2 cellular contexts compared by ENCODE assay signal in genomic region chrX:71586929-71587328, GRCh38.
TF ChIP-seq lines count a peak whose summit lies in the region.

No MANE protein-coding gene starts in this region.

TF ChIP-seq in WTC11, 78 proteins besides CTCF, POLR2A, EP300 and RAD21:
- TF ChIP-seq ATF2 (CRISPR knock-in tag; IDR thresholded peaks at IDR 0.05; ENCODE audit: borderline replicate concordance, low read depth), result no peak
- TF ChIP-seq SMAD3 (CRISPR knock-in tag; IDR thresholded peaks at IDR 0.05; ENCODE audit: borderline replicate concordance), result no peak
- no peak for TF ChIP-seq IRF2 (CRISPR knock-in tag; IDR thresholded peaks at IDR 0.05; ENCODE audit: borderline replicate concordance, low read depth)
- no peak for TF ChIP-seq GABPB1 (CRISPR knock-in tag; IDR thresholded peaks at IDR 0.05)
- no peak for TF ChIP-seq OVOL2 (CRISPR knock-in tag; IDR thresholded peaks at IDR 0.05; ENCODE audit: borderline replicate concordance)
- TF ChIP-seq TEAD1 (CRISPR knock-in tag; IDR thresholded peaks at IDR 0.05), result no peak
- TF ChIP-seq E2F5 (CRISPR knock-in tag; IDR thresholded peaks at IDR 0.05), result no peak
- no peak for TF ChIP-seq SP1 (CRISPR knock-in tag; conservative IDR thresholded peaks at IDR 0.05)
- TF ChIP-seq HMGA2 (CRISPR knock-in tag; IDR thresholded peaks at IDR 0.05), result no peak
- no peak for TF ChIP-seq NFE2L1 (CRISPR knock-in tag; IDR thresholded peaks at IDR 0.05)
- TF ChIP-seq ZNF416 (CRISPR knock-in tag; IDR thresholded peaks at IDR 0.05), result no peak

TF ChIP-seq in HepG2, 621 proteins besides CTCF, POLR2A, EP300 and RAD21:
- no peak for TF ChIP-seq KLF15 (CRISPR knock-in tag; IDR thresholded peaks at IDR 0.05; ENCODE audit: borderline replicate concordance)
- no peak for TF ChIP-seq ZNF281 (CRISPR knock-in tag; IDR thresholded peaks at IDR 0.05; ENCODE audit: borderline replicate concordance)
- no peak for TF ChIP-seq ZNF713 (CRISPR knock-in tag; IDR thresholded peaks at IDR 0.05)
- peak; percentile 44; the same call in 1 of the 2 replicates for TF ChIP-seq HNF4G (IDR thresholded peaks at IDR 0.05; ENCODE audit: borderline replicate concordance, low read depth, low read length)
- TF ChIP-seq HNF4G (CRISPR knock-in tag; IDR thresholded peaks at IDR 0.05; ENCODE audit: borderline replicate concordance, low read depth), result no peak
- TF ChIP-seq PAXIP1 (CRISPR knock-in tag; conservative IDR thresholded peaks at IDR 0.05), result no peak
- TF ChIP-seq HNF4A (CRISPR knock-in tag; IDR thresholded peaks at IDR 0.05), result peak; percentile 74
- TF ChIP-seq ZNF138 (CRISPR knock-in tag; IDR thresholded peaks at IDR 0.05; ENCODE audit: low read depth), result no peak
- no peak for TF ChIP-seq FLYWCH1 (CRISPR knock-in tag; IDR thresholded peaks at IDR 0.05)
- no peak for TF ChIP-seq ZNF333 (CRISPR knock-in tag; IDR thresholded peaks at IDR 0.05; ENCODE audit: borderline replicate concordance)
- no peak for TF ChIP-seq SUZ12 (IDR thresholded peaks at IDR 0.05; ENCODE audit: low read depth, low read length)
- TF ChIP-seq ZNF251 (CRISPR knock-in tag; IDR thresholded peaks at IDR 0.05), result no peak
- no peak for TF ChIP-seq ZNF460 (CRISPR knock-in tag; IDR thresholded peaks at IDR 0.05; ENCODE audit: borderline replicate concordance)
